1 cellular context compared by ENCODE assay signal in the genomic region with DNA sequence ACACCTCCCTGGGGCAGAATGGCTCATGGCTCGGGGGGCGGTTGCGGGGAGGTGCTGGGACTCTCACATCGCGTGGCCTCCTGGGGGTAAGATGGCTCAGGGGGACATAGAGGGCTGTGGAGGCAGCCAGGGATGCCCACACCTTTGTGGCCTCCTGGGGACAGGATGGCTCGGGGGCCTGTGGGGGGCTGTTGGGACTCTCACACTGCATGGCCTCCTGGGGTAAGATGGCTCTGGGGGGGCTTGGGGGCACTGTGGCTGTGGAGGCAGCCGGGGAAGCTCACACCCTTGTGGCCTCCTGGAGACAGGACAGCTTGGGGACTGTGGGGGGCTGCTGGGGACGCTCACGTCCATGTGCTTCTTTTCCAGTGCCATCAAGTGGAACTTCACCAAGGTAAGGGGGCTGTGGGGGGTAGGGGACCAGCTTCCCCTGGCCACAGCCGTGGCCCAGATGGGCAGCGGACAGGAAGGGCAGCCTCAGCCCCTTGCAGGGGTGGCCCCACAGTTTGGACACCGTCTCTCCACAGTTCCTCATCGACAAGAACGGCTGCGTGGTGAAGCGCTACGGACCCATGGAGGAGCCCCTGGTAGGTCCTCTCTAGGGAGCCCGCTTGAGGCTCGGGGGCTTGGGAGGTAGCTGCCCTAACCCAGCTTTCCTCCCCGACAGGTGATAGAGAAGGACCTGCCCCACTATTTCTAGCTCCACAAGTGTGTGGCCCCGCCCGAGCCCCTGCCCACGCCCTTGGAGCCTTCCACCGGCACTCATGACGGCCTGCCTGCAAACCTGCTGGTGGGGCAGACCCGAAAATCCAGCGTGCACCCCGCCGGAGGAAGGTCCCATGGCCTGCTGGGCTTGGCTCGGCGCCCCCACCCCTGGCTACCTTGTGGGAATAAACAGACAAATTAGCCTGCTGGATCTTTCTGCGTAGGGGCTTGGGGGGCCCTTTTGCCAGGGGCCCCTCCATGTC.
TF ChIP-seq lines count a peak whose summit lies in the region.

No MANE protein-coding gene starts in this region.

TF ChIP-seq in GM23338, 12 proteins besides CTCF, POLR2A, EP300 and RAD21 (continued from another document):
- TF ChIP-seq, protein P1, sequence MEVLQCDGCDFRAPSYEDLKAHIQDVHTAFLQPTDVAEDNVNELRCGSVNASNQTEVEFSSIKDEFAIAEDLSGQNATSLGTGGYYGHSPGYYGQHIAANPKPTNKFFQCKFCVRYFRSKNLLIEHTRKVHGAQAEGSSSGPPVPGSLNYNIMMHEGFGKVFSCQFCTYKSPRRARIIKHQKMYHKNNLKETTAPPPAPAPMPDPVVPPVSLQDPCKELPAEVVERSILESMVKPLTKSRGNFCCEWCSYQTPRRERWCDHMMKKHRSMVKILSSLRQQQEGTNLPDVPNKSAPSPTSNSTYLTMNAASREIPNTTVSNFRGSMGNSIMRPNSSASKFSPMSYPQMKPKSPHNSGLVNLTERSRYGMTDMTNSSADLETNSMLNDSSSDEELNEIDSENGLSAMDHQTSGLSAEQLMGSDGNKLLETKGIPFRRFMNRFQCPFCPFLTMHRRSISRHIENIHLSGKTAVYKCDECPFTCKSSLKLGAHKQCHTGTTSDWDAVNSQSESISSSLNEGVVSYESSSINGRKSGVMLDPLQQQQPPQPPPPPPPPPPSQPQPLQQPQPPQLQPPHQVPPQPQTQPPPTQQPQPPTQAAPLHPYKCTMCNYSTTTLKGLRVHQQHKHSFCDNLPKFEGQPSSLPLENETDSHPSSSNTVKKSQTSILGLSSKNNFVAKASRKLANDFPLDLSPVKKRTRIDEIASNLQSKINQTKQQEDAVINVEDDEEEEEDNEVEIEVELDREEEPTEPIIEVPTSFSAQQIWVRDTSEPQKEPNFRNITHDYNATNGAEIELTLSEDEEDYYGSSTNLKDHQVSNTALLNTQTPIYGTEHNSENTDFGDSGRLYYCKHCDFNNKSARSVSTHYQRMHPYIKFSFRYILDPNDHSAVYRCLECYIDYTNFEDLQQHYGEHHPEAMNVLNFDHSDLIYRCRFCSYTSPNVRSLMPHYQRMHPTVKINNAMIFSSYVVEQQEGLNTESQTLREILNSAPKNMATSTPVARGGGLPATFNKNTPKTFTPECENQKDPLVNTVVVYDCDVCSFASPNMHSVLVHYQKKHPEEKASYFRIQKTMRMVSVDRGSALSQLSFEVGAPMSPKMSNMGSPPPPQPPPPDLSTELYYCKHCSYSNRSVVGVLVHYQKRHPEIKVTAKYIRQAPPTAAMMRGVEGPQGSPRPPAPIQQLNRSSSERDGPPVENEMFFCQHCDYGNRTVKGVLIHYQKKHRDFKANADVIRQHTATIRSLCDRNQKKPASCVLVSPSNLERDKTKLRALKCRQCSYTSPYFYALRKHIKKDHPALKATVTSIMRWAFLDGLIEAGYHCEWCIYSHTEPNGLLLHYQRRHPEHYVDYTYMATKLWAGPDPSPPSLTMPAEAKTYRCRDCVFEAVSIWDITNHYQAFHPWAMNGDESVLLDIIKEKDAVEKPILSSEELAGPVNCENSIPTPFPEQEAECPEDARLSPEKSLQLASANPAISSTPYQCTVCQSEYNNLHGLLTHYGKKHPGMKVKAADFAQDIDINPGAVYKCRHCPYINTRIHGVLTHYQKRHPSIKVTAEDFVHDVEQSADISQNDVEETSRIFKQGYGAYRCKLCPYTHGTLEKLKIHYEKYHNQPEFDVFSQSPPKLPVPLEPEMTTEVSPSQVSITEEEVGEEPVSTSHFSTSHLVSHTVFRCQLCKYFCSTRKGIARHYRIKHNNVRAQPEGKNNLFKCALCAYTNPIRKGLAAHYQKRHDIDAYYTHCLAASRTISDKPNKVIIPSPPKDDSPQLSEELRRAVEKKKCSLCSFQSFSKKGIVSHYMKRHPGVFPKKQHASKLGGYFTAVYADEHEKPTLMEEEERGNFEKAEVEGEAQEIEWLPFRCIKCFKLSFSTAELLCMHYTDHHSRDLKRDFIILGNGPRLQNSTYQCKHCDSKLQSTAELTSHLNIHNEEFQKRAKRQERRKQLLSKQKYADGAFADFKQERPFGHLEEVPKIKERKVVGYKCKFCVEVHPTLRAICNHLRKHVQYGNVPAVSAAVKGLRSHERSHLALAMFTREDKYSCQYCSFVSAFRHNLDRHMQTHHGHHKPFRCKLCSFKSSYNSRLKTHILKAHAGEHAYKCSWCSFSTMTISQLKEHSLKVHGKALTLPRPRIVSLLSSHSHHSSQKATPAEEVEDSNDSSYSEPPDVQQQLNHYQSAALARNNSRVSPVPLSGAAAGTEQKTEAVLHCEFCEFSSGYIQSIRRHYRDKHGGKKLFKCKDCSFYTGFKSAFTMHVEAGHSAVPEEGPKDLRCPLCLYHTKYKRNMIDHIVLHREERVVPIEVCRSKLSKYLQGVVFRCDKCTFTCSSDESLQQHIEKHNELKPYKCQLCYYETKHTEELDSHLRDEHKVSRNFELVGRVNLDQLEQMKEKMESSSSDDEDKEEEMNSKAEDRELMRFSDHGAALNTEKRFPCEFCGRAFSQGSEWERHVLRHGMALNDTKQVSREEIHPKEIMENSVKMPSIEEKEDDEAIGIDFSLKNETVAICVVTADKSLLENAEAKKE (CRISPR knock-in tag; IDR thresholded peaks at IDR 0.05): no peak
- TF ChIP-seq ZNF114 (CRISPR knock-in tag; IDR thresholded peaks at IDR 0.05): no peak
- TF ChIP-seq, protein P2, sequence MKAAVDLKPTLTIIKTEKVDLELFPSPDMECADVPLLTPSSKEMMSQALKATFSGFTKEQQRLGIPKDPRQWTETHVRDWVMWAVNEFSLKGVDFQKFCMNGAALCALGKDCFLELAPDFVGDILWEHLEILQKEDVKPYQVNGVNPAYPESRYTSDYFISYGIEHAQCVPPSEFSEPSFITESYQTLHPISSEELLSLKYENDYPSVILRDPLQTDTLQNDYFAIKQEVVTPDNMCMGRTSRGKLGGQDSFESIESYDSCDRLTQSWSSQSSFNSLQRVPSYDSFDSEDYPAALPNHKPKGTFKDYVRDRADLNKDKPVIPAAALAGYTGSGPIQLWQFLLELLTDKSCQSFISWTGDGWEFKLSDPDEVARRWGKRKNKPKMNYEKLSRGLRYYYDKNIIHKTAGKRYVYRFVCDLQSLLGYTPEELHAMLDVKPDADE (IDR thresholded peaks at IDR 0.05): no peak
- TF ChIP-seq, protein P3, sequence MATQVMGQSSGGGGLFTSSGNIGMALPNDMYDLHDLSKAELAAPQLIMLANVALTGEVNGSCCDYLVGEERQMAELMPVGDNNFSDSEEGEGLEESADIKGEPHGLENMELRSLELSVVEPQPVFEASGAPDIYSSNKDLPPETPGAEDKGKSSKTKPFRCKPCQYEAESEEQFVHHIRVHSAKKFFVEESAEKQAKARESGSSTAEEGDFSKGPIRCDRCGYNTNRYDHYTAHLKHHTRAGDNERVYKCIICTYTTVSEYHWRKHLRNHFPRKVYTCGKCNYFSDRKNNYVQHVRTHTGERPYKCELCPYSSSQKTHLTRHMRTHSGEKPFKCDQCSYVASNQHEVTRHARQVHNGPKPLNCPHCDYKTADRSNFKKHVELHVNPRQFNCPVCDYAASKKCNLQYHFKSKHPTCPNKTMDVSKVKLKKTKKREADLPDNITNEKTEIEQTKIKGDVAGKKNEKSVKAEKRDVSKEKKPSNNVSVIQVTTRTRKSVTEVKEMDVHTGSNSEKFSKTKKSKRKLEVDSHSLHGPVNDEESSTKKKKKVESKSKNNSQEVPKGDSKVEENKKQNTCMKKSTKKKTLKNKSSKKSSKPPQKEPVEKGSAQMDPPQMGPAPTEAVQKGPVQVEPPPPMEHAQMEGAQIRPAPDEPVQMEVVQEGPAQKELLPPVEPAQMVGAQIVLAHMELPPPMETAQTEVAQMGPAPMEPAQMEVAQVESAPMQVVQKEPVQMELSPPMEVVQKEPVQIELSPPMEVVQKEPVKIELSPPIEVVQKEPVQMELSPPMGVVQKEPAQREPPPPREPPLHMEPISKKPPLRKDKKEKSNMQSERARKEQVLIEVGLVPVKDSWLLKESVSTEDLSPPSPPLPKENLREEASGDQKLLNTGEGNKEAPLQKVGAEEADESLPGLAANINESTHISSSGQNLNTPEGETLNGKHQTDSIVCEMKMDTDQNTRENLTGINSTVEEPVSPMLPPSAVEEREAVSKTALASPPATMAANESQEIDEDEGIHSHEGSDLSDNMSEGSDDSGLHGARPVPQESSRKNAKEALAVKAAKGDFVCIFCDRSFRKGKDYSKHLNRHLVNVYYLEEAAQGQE (IDR thresholded peaks at IDR 0.05; ENCODE audit: unreplicated experiment): no peak
- no peak for TF ChIP-seq EZH2 (IDR thresholded peaks at IDR 0.05; ENCODE audit: low read depth, unreplicated experiment)
- TF ChIP-seq STAT1 (IDR thresholded peaks at IDR 0.05; ENCODE audit: unreplicated experiment): no peak
- TF ChIP-seq ZNF331 (CRISPR knock-in tag; IDR thresholded peaks at IDR 0.05; ENCODE audit: low read depth): no peak
- no peak for TF ChIP-seq JUNB (IDR thresholded peaks at IDR 0.05; ENCODE audit: unreplicated experiment)
- no peak for TF ChIP-seq POLR2AphosphoS5 (IDR thresholded peaks at IDR 0.05; ENCODE audit: low read depth)
- no peak for TF ChIP-seq NANOG (IDR thresholded peaks at IDR 0.05; ENCODE audit: borderline replicate concordance)
TF ChIP-seq in GM23338: peak in this region for 0.
